ENCODE assay signal across 24 cellular contexts in the genomic region with DNA sequence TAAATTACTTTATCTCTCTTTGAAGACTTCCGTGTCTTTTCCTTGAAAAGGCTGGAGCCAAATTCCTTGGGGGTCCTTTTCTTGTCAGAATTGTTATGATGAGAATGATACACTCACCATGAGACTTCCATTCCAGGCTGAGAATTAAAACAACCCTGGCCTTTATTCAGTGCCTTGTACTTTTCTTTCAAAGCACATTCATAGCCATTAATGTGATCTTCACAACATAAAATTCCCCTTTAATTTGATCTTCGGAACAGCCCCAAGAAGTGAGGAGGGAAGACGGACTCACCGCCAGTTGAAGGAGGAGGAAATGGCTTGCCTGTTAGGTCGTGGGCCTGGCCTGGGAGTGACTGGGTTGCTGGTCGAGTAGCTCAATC.
"Had no signal": no experiment of that assay in that cellular context is flagged by ENCODE, and none has a peak within 500 bp of the region (broad histone marks: within the 10 kb centered on the region; RNA-seq: fewer than 3 reads in every experiment).

No MANE protein-coding gene starts in this region.

- H3K27ac ChIP-seq: coronary artery, epithelial cell of prostate, esophagus squamous epithelium, gastrocnemius medialis, heart right ventricle, left lung, lower lobe of right lung had no signal

- H3K36me3 ChIP-seq: esophagus squamous epithelium, gastrocnemius medialis, heart right ventricle, left lung, lower lobe of right lung had no signal

- H3K27me3 ChIP-seq: esophagus squamous epithelium, gastrocnemius medialis, heart right ventricle, left lung had no signal

- ATAC-seq: heart right ventricle; left cardiac atrium; left lung; left ventricle myocardium superior; lower lobe of right lung; naive thymus-derived CD4-positive, alpha-beta T cell had no signal

- H3K4me1 Mint-ChIP-seq: immature natural killer cell; naive thymus-derived CD4-positive, alpha-beta T cell had no signal

- H3K4me3 ChIP-seq: coronary artery, dorsolateral prefrontal cortex, esophagus squamous epithelium, gastrocnemius medialis, heart right ventricle, left lung, lower lobe of right lung had no signal

- H3K9me3 Mint-ChIP-seq: immature natural killer cell; naive thymus-derived CD4-positive, alpha-beta T cell had no signal

- H3K27ac Mint-ChIP-seq: immature natural killer cell; naive thymus-derived CD4-positive, alpha-beta T cell had no signal

- H3K4me3 Mint-ChIP-seq: immature natural killer cell; naive thymus-derived CD4-positive, alpha-beta T cell had no signal

- H3K36me3 Mint-ChIP-seq: immature natural killer cell; naive thymus-derived CD4-positive, alpha-beta T cell had no signal

- H3K4me1 ChIP-seq: esophagus squamous epithelium, gastrocnemius medialis, heart right ventricle, left lung, lower lobe of right lung had no signal

- DNase-seq: dermis blood vessel endothelial cell; dorsolateral prefrontal cortex; effector CD4-positive, alpha-beta T cell; effector memory CD4-positive, alpha-beta T cell; erythroblast; esophagus squamous epithelium; foreskin fibroblast; foreskin melanocyte; gastrocnemius medialis; glutamatergic neuron; heart right ventricle; hippocampal formation; immature natural killer cell; left cardiac atrium; left lung; left ventricle myocardium superior; lower lobe of right lung; mesenchymal stem cell; midbrain; naive thymus-derived CD4-positive, alpha-beta T cell had no signal

- H3K9me3 ChIP-seq: esophagus squamous epithelium, gastrocnemius medialis, heart right ventricle, left lung, lower lobe of right lung had no signal

- FAIRE-seq: colon, keratinocyte had no signal
